ENCODE assay signal across 8 cellular contexts in the genomic region with DNA sequence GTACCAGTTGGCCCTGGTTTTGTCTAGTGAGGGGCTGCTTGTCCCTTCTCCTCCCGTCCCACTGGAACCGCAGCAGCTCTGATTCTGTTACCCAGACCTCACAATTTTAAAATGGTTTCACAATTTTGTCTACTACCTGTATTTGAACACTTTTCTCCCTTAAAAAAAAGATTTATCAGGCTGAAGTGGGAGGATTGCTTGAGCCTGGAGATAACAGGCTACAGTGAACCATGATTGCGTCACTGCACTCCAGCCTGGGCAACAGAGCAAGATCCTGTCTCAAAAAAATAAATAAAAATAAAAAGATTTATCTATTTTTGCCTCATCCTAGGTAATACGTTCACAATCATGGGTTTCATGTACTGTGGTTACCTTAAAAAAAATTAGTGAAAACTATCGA. TPM values are rescaled to one million over a fixed set of nuclear protein-coding genes. Genes with fewer than 3 reads are reported as not detected.
A peak's percentile ranks its signal among the peaks of the same experiment; 100 is the strongest.
DNase-seq lines count a peak whose midpoint lies in the region; ATAC-seq and TF ChIP-seq lines count a peak whose summit lies in the region.

No MANE protein-coding gene starts in this region.

- peak overlapping the region; percentile 87 for H3K4me3 ChIP-seq in CD8-positive, alpha-beta T cell (ENCODE audit: low read depth, low read length)
- H3K4me3 ChIP-seq in endocrine pancreas (ENCODE audit: control insufficient read depth, insufficient read depth, low read length), result peak overlapping the region; percentile 57
- peak overlapping the region; percentile 80 for H3K4me3 ChIP-seq in osteoblast (ENCODE audit: insufficient read depth, low read length)

- H4K20me1 ChIP-seq in osteoblast (ENCODE audit: insufficient read depth, low read length), result peaks cover 23% of the 10 kb centered on the region

- CTCF ChIA-PET in CD8-positive, alpha-beta T cell (lab: Charles Lee), result interaction anchor here (0.8 to 1.1 kb wide), 2 partner anchors 16 to 24 kb away, joined by 3 read pairs; a partner anchor contains a TSS

- H3K36me3 Mint-ChIP-seq in CD8-positive, alpha-beta T cell, result peaks cover 15% of the 10 kb centered on the region

- H3K9me3 Mint-ChIP-seq in CD8-positive, alpha-beta T cell, result no peaks in the 10 kb centered on the region

- TF ChIP-seq CTCF in CD8-positive, alpha-beta T cell (IDR thresholded peaks at IDR 0.05), result no peak
- no peak for TF ChIP-seq CTCF in osteoblast (IDR thresholded peaks at IDR 0.05; ENCODE audit: extremely low read depth, low read depth, low read length)

- H3K36me3 ChIP-seq in CD8-positive, alpha-beta T cell (ENCODE audit: insufficient read depth, low read length), result no peaks in the 10 kb centered on the region
- H3K36me3 ChIP-seq in endocrine pancreas (ENCODE audit: control insufficient read depth, insufficient read depth, low read length) (no peaks in the 10 kb centered on the region), osteoblast (ENCODE audit: insufficient read depth, low read length) (peaks cover 5% of the 10 kb centered on the region)

- H3K9me3 ChIP-seq in CD8-positive, alpha-beta T cell (ENCODE audit: low read length), result no peaks in the 10 kb centered on the region
- H3K9me3 ChIP-seq in endocrine pancreas (ENCODE audit: control insufficient read depth, low read length), result no peaks in the 10 kb centered on the region
- H3K9me3 ChIP-seq in osteoblast (ENCODE audit: low read depth, low read length), result no peaks in the 10 kb centered on the region

- POLR2A ChIA-PET in CD8-positive, alpha-beta T cell (lab: Charles Lee), result no interaction called here

- H3K4me1 Mint-ChIP-seq in CD8-positive, alpha-beta T cell (ENCODE audit: low read depth), result peaks cover 24% of the 10 kb centered on the region

- peak overlapping the region; percentile 79 for H3K9ac ChIP-seq in endocrine pancreas (ENCODE audit: control insufficient read depth, insufficient read depth, low read length)

- H3K79me2 ChIP-seq in osteoblast (ENCODE audit: insufficient read depth, low read length), result peaks cover 17% of the 10 kb centered on the region

- no peaks in the 10 kb centered on the region for H3K27me3 Mint-ChIP-seq in CD8-positive, alpha-beta T cell (ENCODE audit: low read depth)

- no peaks in the 10 kb centered on the region for H3K27me3 ChIP-seq in CD8-positive, alpha-beta T cell (ENCODE audit: insufficient read depth, low read length)
- H3K27me3 ChIP-seq in endocrine pancreas (ENCODE audit: control insufficient read depth, insufficient read depth, low read length), result no peaks in the 10 kb centered on the region
- no peaks in the 10 kb centered on the region for H3K27me3 ChIP-seq in osteoblast (ENCODE audit: insufficient read depth, low read length)

- peak overlapping the region; percentile 99 for H2AFZ ChIP-seq in osteoblast (ENCODE audit: low read length)

- H3K27ac ChIP-seq in CD8-positive, alpha-beta T cell (ENCODE audit: low read depth, low read length), result peak overlapping the region; percentile 69
- H3K27ac ChIP-seq in osteoblast (ENCODE audit: low read depth, low read length), result peak overlapping the region; percentile 99

- H3K4me1 ChIP-seq in CD8-positive, alpha-beta T cell (ENCODE audit: insufficient read depth, low read length), result peaks cover 39% of the 10 kb centered on the region
- H3K4me1 ChIP-seq in endocrine pancreas (ENCODE audit: control insufficient read depth, insufficient read depth, low read length) (no peaks in the 10 kb centered on the region), osteoblast (ENCODE audit: insufficient read depth, low read length) (peaks cover 25% of the 10 kb centered on the region)

- H3K4me3 Mint-ChIP-seq in CD8-positive, alpha-beta T cell, result peak overlapping the region; percentile 98

- H3K27ac Mint-ChIP-seq in CD8-positive, alpha-beta T cell, result peak overlapping the region; percentile 97

- intact Hi-C loops in CD8-positive, alpha-beta T cell (cut with DNase I, micrococcal nuclease), result loop anchor here (5.0 to 10.0 kb wide), 4 partner anchors 110 to 380 kb away; a partner anchor contains a TSS

- DNase-seq in CD8-positive, alpha-beta T cell, result no peak
- DNase-seq in OCI-M1 (lab: John Stamatoyannopoulos, UW), result peak; percentile 66
- peak; percentile 5 for DNase-seq in osteoblast (ENCODE audit: insufficient read length, low spot score, missing footprints)

- peak overlapping the region; percentile 99 for H3K4me2 ChIP-seq in osteoblast (ENCODE audit: insufficient read depth, low read length)

- no peak for ATAC-seq in CD8-positive, alpha-beta T cell
- ATAC-seq in GM18870 (IDR thresholded peaks at IDR 0.05; ENCODE audit: unreplicated experiment), result no peak
- no peak for ATAC-seq in GM21619 (IDR thresholded peaks at IDR 0.05; ENCODE audit: unreplicated experiment)
- ATAC-seq in GM21737 (IDR thresholded peaks at IDR 0.05; ENCODE audit: unreplicated experiment), result no peak
- no peak for ATAC-seq in HG02938 (IDR thresholded peaks at IDR 0.05; ENCODE audit: unreplicated experiment)

RNA-seq across cellular contexts. Expression of a gene that starts 1.4 kb away (rescaled TPM):
- total RNA-seq in CD8-positive, alpha-beta T cell, result 10 to 100 TPM; 17.7 to 19.6 TPM
- 28.6 and 35.8 TPM in 2 replicates for total RNA-seq in osteoblast

RNA-seq across cellular contexts. Expression of a gene that starts 15.1 kb away (rescaled TPM):
- total RNA-seq in CD8-positive, alpha-beta T cell, result 1 to 10 TPM; 3.4 to 3.5 TPM
- 2.1 and 3.3 TPM in 2 replicates for total RNA-seq in osteoblast

RNA-seq across cellular contexts. Expression of a gene that starts 23.2 kb away (rescaled TPM):
- not detected for total RNA-seq in CD8-positive, alpha-beta T cell
- not detected in 2 replicates for total RNA-seq in osteoblast

RNA-seq across cellular contexts. Expression of a gene that starts 24.4 kb away (rescaled TPM):
- 10 to 100 TPM; 52.6 to 54.2 TPM for total RNA-seq in CD8-positive, alpha-beta T cell
- 30.6 and 42.0 TPM in 2 replicates for total RNA-seq in osteoblast

RNA-seq across cellular contexts. Expression of a gene that starts 27.3 kb away (rescaled TPM):
- total RNA-seq in CD8-positive, alpha-beta T cell, result not detected
- total RNA-seq in osteoblast, result not detected in 2 replicates

Comparison
In these comparisons a context has a peak if more than half of its experiments do, and no peak if none do; other contexts are left out.
1. DNase-seq: peak in OCI-M1 (single experiment) and osteoblast (single experiment); none in CD8-positive, alpha-beta T cell (0 of 7).
2. Peak in every context shown above with its lines, with median percentiles within 50 percentile points of each other: H3K4me3 ChIP-seq.